Comparison of ENCODE assay signal across 19 cellular contexts in the genomic region with DNA sequence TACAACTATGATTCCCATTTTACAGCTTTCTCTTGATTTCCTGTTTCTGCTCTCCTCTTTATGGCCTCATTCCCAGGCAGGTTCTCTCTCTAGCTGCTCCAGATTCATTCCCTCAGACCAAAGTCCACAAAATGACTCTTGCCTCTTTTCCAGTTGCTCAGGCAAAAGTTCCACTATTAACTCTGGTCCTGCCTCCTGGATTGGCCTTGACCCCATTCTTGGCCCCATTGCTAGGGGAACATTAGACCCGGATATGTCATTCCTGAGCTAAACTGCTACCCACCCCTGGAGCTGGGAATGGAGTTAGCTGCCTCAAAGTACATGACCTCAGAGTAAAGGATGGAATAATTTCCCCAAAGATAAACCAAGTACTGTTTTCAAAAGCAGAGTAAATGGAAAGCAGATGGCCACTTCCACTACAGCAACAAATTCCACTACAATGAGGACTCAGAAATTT.
DNase-seq lines count a peak whose midpoint lies in the region; ATAC-seq, FAIRE-seq and TF ChIP-seq lines count a peak whose summit lies in the region.
"Had no signal": no experiment of that assay in that cellular context is flagged by ENCODE, and none has a peak within 500 bp of the region (broad histone marks: within the 10 kb centered on the region; RNA-seq: fewer than 3 reads in every experiment).

No MANE protein-coding gene starts in this region.

- no peak for TF ChIP-seq RAD21 in HepG2 (CRISPR knock-in tag; IDR thresholded peaks at IDR 0.05)

- TF ChIP-seq POLR2A in HepG2 (IDR thresholded peaks at IDR 0.05; ENCODE audit: insufficient read depth in 1 of 2, low read depth in 2 of 2, low read length in 2 of 2) (no peak), Peyer's patch (IDR thresholded peaks at IDR 0.05) (no peak)

- in situ Hi-C loops in HepG2 (cut with HindIII; ENCODE audit: extremely low pct_ligation_motif_present, low pct_unique_long_range_greater_than_20kb), result no loop called here

- FAIRE-seq in HepG2 (lab: Jason Lieb, UNC), result peak; percentile 34

- TF ChIP-seq CTCF in fibroblast of lung (conservative IDR thresholded peaks at IDR 0.05 in 1 of 2, IDR thresholded peaks at IDR 0.05 in 1 of 2; ENCODE audit: low read depth in 1 of 2, low read length in 2 of 2) (no peak), HepG2 (CRISPR knock-in tag; IDR thresholded peaks at IDR 0.05) (no peak), Peyer's patch (IDR thresholded peaks at IDR 0.05) (no peak)

- H3K9me3 ChIP-seq in fibroblast of lung (ENCODE audit: control insufficient read depth, insufficient read depth, low read depth, low read length) (no peaks in the 10 kb centered on the region), HepG2 (ENCODE audit: low read length) (no peaks in the 10 kb centered on the region), Peyer's patch (no peaks in the 10 kb centered on the region)
- H3K9me3 ChIP-seq: BE2C, body of pancreas, vagina had no signal

- BruUV-seq in HepG2 (replicated peaks; lab: Mats Ljungman, UMichigan), result no TSS peak

- no peak overlapping the region for H3K4me2 ChIP-seq in fibroblast of lung (ENCODE audit: extremely low read depth, insufficient read depth, low read length)
- no peak overlapping the region; the same call in 1 of the 2 replicates for H3K4me2 ChIP-seq in HepG2 (ENCODE audit: low read depth, low read length)
- H3K4me2 ChIP-seq: GM23338 had no signal

- H3K27ac ChIP-seq in fibroblast of lung (ENCODE audit: insufficient read depth, low read length) (no peak overlapping the region), HepG2 (ENCODE audit: extremely low read length, insufficient read depth, low read length) (no peak overlapping the region), Peyer's patch (no peak overlapping the region)
- H3K27ac ChIP-seq: body of pancreas, vagina had no signal

- TF ChIP-seq EP300 in HepG2 (IDR thresholded peaks at IDR 0.05; ENCODE audit: low read depth in 2 of 2, low read length in 2 of 2), result no peak
- TF ChIP-seq EP300 in HepG2 (CRISPR knock-in tag; IDR thresholded peaks at IDR 0.05; ENCODE audit: borderline replicate concordance), result no peak

- no peak; the same call in 2 of the 3 replicates for ATAC-seq in HepG2
- ATAC-seq: activated CD4-positive, CD25-positive, alpha-beta regulatory T cell treated with anti-CD3 and anti-CD28 coated beads, Interleukin-2, amount 50 U/mL, for 24 hours; body of pancreas; GM23338 had no signal

- DNase-seq in GM04503 (ENCODE audit: low read depth), result peak; percentile 14
- peak; percentile 9 to 51 for DNase-seq in fibroblast of lung (ENCODE audit: low read depth in 2 of 2)
- peak; percentile 7 for DNase-seq in HepG2 (ENCODE audit: low spot score)
- DNase-seq in smooth muscle cell of the brain vasculature (ENCODE audit: low read depth, low spot score), result peak; percentile 31
- no peak for DNase-seq in T1000 (lab: John Stamatoyannopoulos, UW)
- DNase-seq in NCI-H146 (lab: John Stamatoyannopoulos, UW), result no peak
- DNase-seq in Peyer's patch, result no peak
- DNase-seq in amygdala (lab: John Stamatoyannopoulos, UW), result no peak
- DNase-seq: DMS153; NCI-H1436 treated with DMSO at 0.1 percent for 48 hours; NCI-H226; NK-92 treated with Interleukin-12 subunit alpha and Interleukin-12 subunit beta, amount 100 ng/mL, for 24 hours; stimulated activated CD4-positive, alpha-beta T cell treated with anti-CD3 and anti-CD28 coated beads, Interleukin-12 subunit alpha, Interleukin-12 subunit beta, amount 100 ng/mL, for 4 hours; stimulated activated naive CD4-positive, alpha-beta T cell treated with Interleukin-2 at 50 U/mL for 16 hours had no signal

- CTCF ChIA-PET in HepG2 (lab: Yijun Ruan, JAX; ENCODE audit: low intra/inter-chr PET ratio, low total read pairs), result no interaction called here

- POLR2A ChIA-PET in HepG2 (lab: Yijun Ruan, JAX), result no interaction called here

- H3K79me2 ChIP-seq in fibroblast of lung (ENCODE audit: control insufficient read depth, insufficient read depth, low read length) (no peaks in the 10 kb centered on the region), HepG2 (ENCODE audit: insufficient read depth, low read length) (no peaks in the 10 kb centered on the region)

- 0% methylated on average over 1 of the region's 1 CpG for WGBS in HepG2 (ENCODE audit: low lambda C conversion rate)

- H4K20me1 ChIP-seq in fibroblast of lung (ENCODE audit: control insufficient read depth, extremely low read depth, insufficient read depth, low read length) (no peaks in the 10 kb centered on the region), HepG2 (ENCODE audit: insufficient read depth, low read length) (no peaks in the 10 kb centered on the region)

- H2AFZ ChIP-seq in fibroblast of lung (ENCODE audit: low read length) (no peak overlapping the region), HepG2 (ENCODE audit: low read length) (no peak overlapping the region)
- H2AFZ ChIP-seq: GM23338 had no signal

- intact Hi-C loops in HepG2 (cut with micrococcal nuclease; ENCODE audit: unreplicated experiment), result no loop called here

- H3K4me3 ChIP-seq in fibroblast of lung (replicated peaks in 1 of 4; ENCODE audit: control extremely low read depth in 1 of 4, insufficient read depth in 1 of 4, low read depth in 3 of 4, low read length in 4 of 4), result no peak overlapping the region
- H3K4me3 ChIP-seq in HepG2 (replicated peaks in 1 of 3; ENCODE audit: insufficient read depth in 1 of 3, low read depth in 2 of 3, low read length in 3 of 3), result no peak overlapping the region
- H3K4me3 ChIP-seq in Peyer's patch, result no peak overlapping the region
- H3K4me3 ChIP-seq: body of pancreas, GM23338, vagina had no signal

- H3K9ac ChIP-seq in fibroblast of lung (ENCODE audit: insufficient read depth, low read length), result no peak overlapping the region
- no peak overlapping the region for H3K9ac ChIP-seq in HepG2 (ENCODE audit: insufficient read depth, low read depth, low read length)

- H3K27me3 ChIP-seq in fibroblast of lung (ENCODE audit: control insufficient read depth, insufficient read depth, low read length), result no peaks in the 10 kb centered on the region
- no peaks in the 10 kb centered on the region for H3K27me3 ChIP-seq in HepG2 (ENCODE audit: control insufficient read depth in 1 of 2, insufficient read depth in 2 of 2, low read length in 2 of 2)
- no peaks in the 10 kb centered on the region for H3K27me3 ChIP-seq in Peyer's patch
- H3K27me3 ChIP-seq: BE2C, body of pancreas, vagina had no signal

- H3K4me1 ChIP-seq in fibroblast of lung (ENCODE audit: control insufficient read depth, extremely low read depth, insufficient read depth, low read length), result no peaks in the 10 kb centered on the region
- peaks cover 8% of the 10 kb centered on the region for H3K4me1 ChIP-seq in HepG2 (ENCODE audit: insufficient read depth, low read length)
- no peaks in the 10 kb centered on the region for H3K4me1 ChIP-seq in Peyer's patch
- H3K4me1 ChIP-seq: body of pancreas, vagina had no signal

- H3K36me3 ChIP-seq in fibroblast of lung (ENCODE audit: control insufficient read depth, insufficient read depth, low read length) (no peaks in the 10 kb centered on the region), HepG2 (replicated peaks in 1 of 2; ENCODE audit: control insufficient read depth in 1 of 2, insufficient read depth in 2 of 2, low read length in 2 of 2) (no peaks in the 10 kb centered on the region), Peyer's patch (no peaks in the 10 kb centered on the region)
- H3K36me3 ChIP-seq: BE2C, vagina had no signal

TF ChIP-seq in HepG2, 621 proteins besides CTCF, POLR2A, EP300 and RAD21 (continues in another document):
- TF ChIP-seq HNF4A (CRISPR knock-in tag; IDR thresholded peaks at IDR 0.05) (peak; percentile 60), NFYB (CRISPR knock-in tag; IDR thresholded peaks at IDR 0.05) (no peak), MIER3 (CRISPR knock-in tag; IDR thresholded peaks at IDR 0.05; ENCODE audit: borderline replicate concordance) (no peak), ZNF766 (CRISPR knock-in tag; IDR thresholded peaks at IDR 0.05; ENCODE audit: borderline replicate concordance) (no peak), RARA (CRISPR knock-in tag; IDR thresholded peaks at IDR 0.05) (peak; percentile 70), SALL2 (CRISPR knock-in tag; IDR thresholded peaks at IDR 0.05) (no peak), NR2F1 (CRISPR knock-in tag; IDR thresholded peaks at IDR 0.05) (peak in 1 of 2 experiments; percentile 64; a peak in 2 of 4 replicates), ZNF75D (CRISPR knock-in tag; IDR thresholded peaks at IDR 0.05; ENCODE audit: borderline replicate concordance) (no peak), GABPA (IDR thresholded peaks at IDR 0.05; ENCODE audit: low read depth, low read length) (no peak), GABPA (CRISPR knock-in tag; IDR thresholded peaks at IDR 0.05; ENCODE audit: low read depth) (0 out of 2 replicates have a peak, but pooled peaks have one; percentile 25), WIZ (CRISPR knock-in tag; IDR thresholded peaks at IDR 0.05) (no peak), ZNF263 (CRISPR knock-in tag; IDR thresholded peaks at IDR 0.05) (no peak)
- TF ChIP-seq, protein P1, sequence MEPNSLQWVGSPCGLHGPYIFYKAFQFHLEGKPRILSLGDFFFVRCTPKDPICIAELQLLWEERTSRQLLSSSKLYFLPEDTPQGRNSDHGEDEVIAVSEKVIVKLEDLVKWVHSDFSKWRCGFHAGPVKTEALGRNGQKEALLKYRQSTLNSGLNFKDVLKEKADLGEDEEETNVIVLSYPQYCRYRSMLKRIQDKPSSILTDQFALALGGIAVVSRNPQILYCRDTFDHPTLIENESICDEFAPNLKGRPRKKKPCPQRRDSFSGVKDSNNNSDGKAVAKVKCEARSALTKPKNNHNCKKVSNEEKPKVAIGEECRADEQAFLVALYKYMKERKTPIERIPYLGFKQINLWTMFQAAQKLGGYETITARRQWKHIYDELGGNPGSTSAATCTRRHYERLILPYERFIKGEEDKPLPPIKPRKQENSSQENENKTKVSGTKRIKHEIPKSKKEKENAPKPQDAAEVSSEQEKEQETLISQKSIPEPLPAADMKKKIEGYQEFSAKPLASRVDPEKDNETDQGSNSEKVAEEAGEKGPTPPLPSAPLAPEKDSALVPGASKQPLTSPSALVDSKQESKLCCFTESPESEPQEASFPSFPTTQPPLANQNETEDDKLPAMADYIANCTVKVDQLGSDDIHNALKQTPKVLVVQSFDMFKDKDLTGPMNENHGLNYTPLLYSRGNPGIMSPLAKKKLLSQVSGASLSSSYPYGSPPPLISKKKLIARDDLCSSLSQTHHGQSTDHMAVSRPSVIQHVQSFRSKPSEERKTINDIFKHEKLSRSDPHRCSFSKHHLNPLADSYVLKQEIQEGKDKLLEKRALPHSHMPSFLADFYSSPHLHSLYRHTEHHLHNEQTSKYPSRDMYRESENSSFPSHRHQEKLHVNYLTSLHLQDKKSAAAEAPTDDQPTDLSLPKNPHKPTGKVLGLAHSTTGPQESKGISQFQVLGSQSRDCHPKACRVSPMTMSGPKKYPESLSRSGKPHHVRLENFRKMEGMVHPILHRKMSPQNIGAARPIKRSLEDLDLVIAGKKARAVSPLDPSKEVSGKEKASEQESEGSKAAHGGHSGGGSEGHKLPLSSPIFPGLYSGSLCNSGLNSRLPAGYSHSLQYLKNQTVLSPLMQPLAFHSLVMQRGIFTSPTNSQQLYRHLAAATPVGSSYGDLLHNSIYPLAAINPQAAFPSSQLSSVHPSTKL (CRISPR knock-in tag; IDR thresholded peaks at IDR 0.05), result peak; percentile 45; the same call in 1 of the 2 replicates

Comparison
In these comparisons a context has a peak if more than half of its experiments do, and no peak if none do; other contexts are left out.
1. DNase-seq: peak in GM04503 (single experiment), fibroblast of lung (2 of 2), HepG2 (single experiment) and smooth muscle cell of the brain vasculature (single experiment); none in T1000 (single experiment), NCI-H146 (single experiment), Peyer's patch (0 of 3) and amygdala (0 of 56).